In genomic region chr1:232510367-232511110, GRCh38 we compare ENCODE assay signal across 27 cellular contexts.
A peak's percentile ranks its signal among the peaks of the same experiment; 100 is the strongest.
DNase-seq lines count a peak whose midpoint lies in the region; ATAC-seq and TF ChIP-seq lines count a peak whose summit lies in the region.
"Had no signal": no experiment of that assay in that cellular context is flagged by ENCODE, and none has a peak within 500 bp of the region (broad histone marks: within the 10 kb centered on the region; RNA-seq: fewer than 3 reads in every experiment).

No MANE protein-coding gene starts in this region.

- H3K4me3 ChIP-seq in GM23248 (no peak overlapping the region), adipocyte (ENCODE audit: low read length) (no peak overlapping the region), skeletal muscle satellite cell (ENCODE audit: low read length) (no peak overlapping the region)
- H3K4me3 ChIP-seq: cardiac muscle cell, lung, mucosa of descending colon, uterus had no signal

- DNase-seq in GM23248 (peak; percentile 20), adipocyte (ENCODE audit: low read depth) (peak; percentile 11), glutamatergic neuron (no peak), hepatic stellate cell (ENCODE audit: low spot score) (no peak)
- DNase-seq: activated CD8-positive, alpha-beta memory T cell treated with anti-CD3 and anti-CD28 coated beads, Interleukin-2, amount 50 U/mL, for 48 hours; activated CD8-positive, alpha-beta T cell treated with anti-CD3 and anti-CD28 coated beads for 36 hours; activated naive CD4-positive, alpha-beta T cell treated with anti-CD3 and anti-CD28 coated beads, Interleukin-2, amount 10 ng/mL, durations not matched to agents 7 days and 5 days; Caco-2; effector CD4-positive, alpha-beta T cell; erythroblast; foreskin fibroblast; H7; mucosa of descending colon; NCI-H2029; NCI-H526; stimulated activated CD4-positive, alpha-beta T cell treated with anti-CD3 and anti-CD28 coated beads, Interleukin-1b, Interleukin-23, amount 100 ng/mL, for 48 hours; stimulated activated naive CD8-positive, alpha-beta T cell treated with anti-CD3 and anti-CD28 coated beads, Interleukin-15, Interleukin-2, amounts not matched to agents 100 U/mL and 50 U/mL, for 24 hours; SW 1271; uterus had no signal

- H3K9me2 ChIP-seq in GM23248 (ENCODE audit: insufficient read depth) = no peaks in the 10 kb centered on the region

- peaks cover 18% of the 10 kb centered on the region for H3K36me3 Mint-ChIP-seq in glutamatergic neuron (ENCODE audit: unreplicated experiment)
- H3K36me3 Mint-ChIP-seq: activated naive CD4-positive, alpha-beta T cell treated with anti-CD3 and anti-CD28 coated beads, Interleukin-2, amount 10 ng/mL, durations not matched to agents 7 days and 5 days had no signal

- H3K4me1 ChIP-seq in GM23248 (ENCODE audit: insufficient read depth) (no peaks in the 10 kb centered on the region), adipocyte (ENCODE audit: control insufficient read depth, insufficient read depth, low read length) (peaks cover 5% of the 10 kb centered on the region), skeletal muscle satellite cell (ENCODE audit: control insufficient read depth, insufficient read depth, low read length) (peaks cover 27% of the 10 kb centered on the region)
- H3K4me1 ChIP-seq: Caco-2, uterus had no signal

- peaks cover 71% of the 10 kb centered on the region for H3K4me1 Mint-ChIP-seq in glutamatergic neuron (ENCODE audit: low read depth, unreplicated experiment)
- H3K4me1 Mint-ChIP-seq: activated naive CD4-positive, alpha-beta T cell treated with anti-CD3 and anti-CD28 coated beads, Interleukin-2, amount 10 ng/mL, durations not matched to agents 7 days and 5 days; activated T-helper 17 cell treated with anti-CD3 and anti-CD28 coated beads, Interleukin-2, amount 50 U/mL, for 72 hours had no signal

- peak overlapping the region; percentile 73 for H3K4me3 Mint-ChIP-seq in glutamatergic neuron (ENCODE audit: unreplicated experiment)
- H3K4me3 Mint-ChIP-seq: activated CD8-positive, alpha-beta T cell treated with anti-CD3 and anti-CD28 coated beads for 36 hours; activated naive CD4-positive, alpha-beta T cell treated with anti-CD3 and anti-CD28 coated beads, Interleukin-2, amount 10 ng/mL, durations not matched to agents 7 days and 5 days; activated T-helper 17 cell treated with anti-CD3 and anti-CD28 coated beads, Interleukin-2, amount 50 U/mL, for 72 hours had no signal

- no peak for TF ChIP-seq CTCF in glutamatergic neuron (IDR thresholded peaks at IDR 0.05; ENCODE audit: partially characterized antibody, unreplicated experiment)

- in situ Hi-C loops in GM23248 (cut with MboI) = no loop called here

- H3K27me3 Mint-ChIP-seq in glutamatergic neuron (ENCODE audit: unreplicated experiment) = peaks cover 21% of the 10 kb centered on the region
- H3K27me3 Mint-ChIP-seq: activated CD8-positive, alpha-beta T cell treated with anti-CD3 and anti-CD28 coated beads for 36 hours had no signal

- H3K27me3 ChIP-seq in GM23248 (replicated peaks; ENCODE audit: insufficient read depth) (no peaks in the 10 kb centered on the region), adipocyte (replicated peaks; ENCODE audit: control insufficient read depth, insufficient read depth, low read length) (peaks cover 7% of the 10 kb centered on the region), skeletal muscle satellite cell (ENCODE audit: control insufficient read depth, insufficient read depth, low read length) (no peaks in the 10 kb centered on the region)
- H3K27me3 ChIP-seq: cardiac muscle cell, heart left ventricle, uterus had no signal

- H3K9me3 Mint-ChIP-seq in glutamatergic neuron (ENCODE audit: unreplicated experiment) = peaks cover 15% of the 10 kb centered on the region
- H3K9me3 Mint-ChIP-seq: activated CD8-positive, alpha-beta T cell treated with anti-CD3 and anti-CD28 coated beads for 36 hours; activated naive CD4-positive, alpha-beta T cell treated with anti-CD3 and anti-CD28 coated beads, Interleukin-2, amount 10 ng/mL, durations not matched to agents 7 days and 5 days; activated T-helper 17 cell treated with anti-CD3 and anti-CD28 coated beads, Interleukin-2, amount 50 U/mL, for 72 hours; nephron had no signal

- no peaks in the 10 kb centered on the region for H3F3A ChIP-seq in GM23248 (ENCODE audit: insufficient read depth)

- no peaks in the 10 kb centered on the region for H3K36me3 ChIP-seq in GM23248 (ENCODE audit: low read depth)
- H3K36me3 ChIP-seq in adipocyte (ENCODE audit: control insufficient read depth, insufficient read depth, low read length, severe bottlenecking) = no peaks in the 10 kb centered on the region
- no peaks in the 10 kb centered on the region for H3K36me3 ChIP-seq in skeletal muscle satellite cell (ENCODE audit: insufficient read depth, low read length)
- H3K36me3 ChIP-seq: uterus had no signal

- H3K9ac ChIP-seq in GM23248 (no peak overlapping the region), adipocyte (ENCODE audit: low read length) (no peak overlapping the region), skeletal muscle satellite cell (ENCODE audit: low read depth, low read length) (no peak overlapping the region)

- ATAC-seq in HG02870 (IDR thresholded peaks at IDR 0.05; ENCODE audit: unreplicated experiment) (no peak), HG03354 (IDR thresholded peaks at IDR 0.05; ENCODE audit: poor library complexity, severe bottlenecking, unreplicated experiment) (no peak)
- ATAC-seq: activated CD8-positive, alpha-beta T cell treated with anti-CD3 and anti-CD28 coated beads for 36 hours; activated T-helper 17 cell treated with anti-CD3 and anti-CD28 coated beads, Interleukin-2, amount 50 U/mL, for 72 hours; mucosa of descending colon; stimulated activated naive CD8-positive, alpha-beta T cell treated with anti-CD3 and anti-CD28 coated beads, Interleukin-15, Interleukin-2, amounts not matched to agents 100 U/mL and 50 U/mL, for 24 hours had no signal

- H3K9me3 ChIP-seq in GM23248 (ENCODE audit: low read depth) (no peaks in the 10 kb centered on the region), adipocyte (ENCODE audit: control insufficient read depth, low read length) (no peaks in the 10 kb centered on the region), skeletal muscle satellite cell (replicated peaks; ENCODE audit: low read length) (no peaks in the 10 kb centered on the region)
- H3K9me3 ChIP-seq: Caco-2, heart left ventricle, mucosa of descending colon, uterus had no signal

- 75 to 82% methylated on average over 6 of the region's 6 CpGs for WGBS in GM23248 (ENCODE audit: low coverage in 1 of 2, low lambda C conversion rate in 2 of 2, missing lambda C conversion rate in 2 of 2), 2 experiments

- no peak overlapping the region for H2AFZ ChIP-seq in GM23248

- no peaks in the 10 kb centered on the region for H4K20me1 ChIP-seq in GM23248 (ENCODE audit: insufficient read depth)

- H3K79me2 ChIP-seq in GM23248 (ENCODE audit: insufficient read depth) = no peaks in the 10 kb centered on the region

- no peak overlapping the region for H3K4me2 ChIP-seq in GM23248 (ENCODE audit: unreplicated experiment)
- H3K4me2 ChIP-seq in skeletal muscle satellite cell (ENCODE audit: low read length) = peak overlapping the region; percentile 42

- H3K27ac ChIP-seq in GM23248 = no peak overlapping the region
- H3K27ac ChIP-seq: cardiac muscle cell, uterus had no signal

- peak overlapping the region; percentile 97 for H3K27ac Mint-ChIP-seq in glutamatergic neuron (ENCODE audit: unreplicated experiment)
- H3K27ac Mint-ChIP-seq: activated CD8-positive, alpha-beta T cell treated with anti-CD3 and anti-CD28 coated beads for 36 hours; activated naive CD4-positive, alpha-beta T cell treated with anti-CD3 and anti-CD28 coated beads, Interleukin-2, amount 10 ng/mL, durations not matched to agents 7 days and 5 days; activated T-helper 17 cell treated with anti-CD3 and anti-CD28 coated beads, Interleukin-2, amount 50 U/mL, for 72 hours had no signal

Comparison
In these comparisons a context has a peak if more than half of its experiments do, and no peak if none do; other contexts are left out.
1. DNase-seq: peak in GM23248 (single experiment) and adipocyte (single experiment); none in glutamatergic neuron (single experiment) and hepatic stellate cell (single experiment).